Comparison of ENCODE assay signal across 8 cellular contexts in genomic region chr11:33700425-33701271, GRCh38. TPM values are rescaled to one million over a fixed set of nuclear protein-coding genes. Genes with fewer than 3 reads are reported as not detected.
A peak's percentile ranks its signal among the peaks of the same experiment; 100 is the strongest.
DNase-seq lines count a peak whose midpoint lies in the region; ATAC-seq, FAIRE-seq and TF ChIP-seq lines count a peak whose summit lies in the region.

Gene C11orf91 (minus strand): TSS chr11:33700826. CDS start chr11:33700740, 86 bp downstream.

- TF ChIP-seq CTCF in AG10803 (conservative IDR thresholded peaks at IDR 0.05; ENCODE audit: low read length), result no peak
- no peak for TF ChIP-seq CTCF in keratinocyte (optimal IDR thresholded peaks at IDR 0.05 in 1 of 3, IDR thresholded peaks at IDR 0.05 in 1 of 3, conservative IDR thresholded peaks at IDR 0.05 in 1 of 3; ENCODE audit: extremely low read depth in 1 of 3, insufficient read depth in 2 of 3, low read length in 3 of 3)

- H3K4me1 ChIP-seq in keratinocyte (ENCODE audit: control insufficient read depth, extremely low read depth, insufficient read depth, low read length), result peaks cover 79% of the 10 kb centered on the region

- dilution Hi-C loops in keratinocyte (cut with MboI; ENCODE audit: extremely low pct_ligation_motif_present, low sequenced_read_pairs), result no loop called here

- ATAC-seq in GM19035 (IDR thresholded peaks at IDR 0.05; ENCODE audit: unreplicated experiment) (peak; percentile 93), HG03342 (IDR thresholded peaks at IDR 0.05; ENCODE audit: unreplicated experiment) (peak; percentile 90)

- no peaks in the 10 kb centered on the region for H3K9me3 ChIP-seq in keratinocyte (ENCODE audit: control insufficient read depth, low read depth, low read length)

- peak; percentile 93 for DNase-seq in AG10803 (ENCODE audit: low read depth)
- DNase-seq in NCI-H345 treated with DMSO at 0.1 percent for 48 hours (lab: John Stamatoyannopoulos, UW; ENCODE audit: unreplicated experiment), result peak; percentile 94
- peak; percentile 95 for DNase-seq in activated CD4-positive, CD25-positive, alpha-beta regulatory T cell treated with anti-CD3 and anti-CD28 coated beads, Interleukin-2, amount 50 U/mL, for 72 hours
- peak; percentile 80 for DNase-seq in cerebellar cortex (ENCODE audit: low spot score)
- no peak for DNase-seq in keratinocyte (ENCODE audit: low read depth, low spot score)
- DNase-seq in stimulated activated CD4-positive, alpha-beta T cell treated with anti-CD3 and anti-CD28 coated beads, Interleukin-12 subunit alpha, Interleukin-12 subunit beta, amount 100 ng/mL, for 4 hours, result peak; percentile 93

- H3K27ac ChIP-seq in keratinocyte (ENCODE audit: control insufficient read depth, insufficient read depth, low read length), result peak within 1 kb of the TSS; percentile 97

- H4K20me1 ChIP-seq in keratinocyte (ENCODE audit: control insufficient read depth, extremely low read depth, insufficient read depth, low read length), result no peaks in the 10 kb centered on the region

- FAIRE-seq in keratinocyte (lab: Jason Lieb, UNC), result no peak

- peak within 1 kb of the TSS; percentile 83 for H3K9ac ChIP-seq in keratinocyte (ENCODE audit: control insufficient read depth, extremely low read depth, insufficient read depth, low read length)

- peaks cover 4 to 7% of the 10 kb centered on the region in 2 experiments for H3K36me3 ChIP-seq in keratinocyte (ENCODE audit: control insufficient read depth in 2 of 2, extremely low read depth in 1 of 2, insufficient read depth in 2 of 2, low read length in 2 of 2)

- peak within 1 kb of the TSS; percentile 94 for H3K4me2 ChIP-seq in keratinocyte (ENCODE audit: control insufficient read depth, extremely low read depth, insufficient read depth, low read depth, low read length)

- H2AFZ ChIP-seq in keratinocyte (ENCODE audit: control insufficient read depth, low read length), result no peak within 1 kb of the TSS

- H3K4me3 ChIP-seq in AG10803 (ENCODE audit: low read length) (peak within 1 kb of the TSS; percentile 71), keratinocyte (ENCODE audit: control insufficient read depth in 2 of 3, extremely low read depth in 1 of 3, insufficient read depth in 2 of 3, low read depth in 1 of 3, low read length in 3 of 3) (peak within 1 kb of the TSS; percentile 30 to 68 (median 47))

- H3K9me1 ChIP-seq in keratinocyte (ENCODE audit: control insufficient read depth, extremely low read depth, insufficient read depth, low read length), result no peaks in the 10 kb centered on the region

- no peaks in the 10 kb centered on the region for H3K27me3 ChIP-seq in keratinocyte (ENCODE audit: control insufficient read depth, extremely low read depth, insufficient read depth, low read length)

- no peaks in the 10 kb centered on the region for H3K79me2 ChIP-seq in keratinocyte (ENCODE audit: control insufficient read depth, insufficient read depth, low read length)

RNA-seq across cellular contexts. Expression of gene C11orf91, which starts in this region (rescaled TPM):
- polyA plus RNA-seq in keratinocyte, result 0.10 to 0.16 TPM (median 0.10 TPM) in 3 replicates
- polyA plus RNA-seq in keratinocyte (2011; ENCODE audit: low read depth), result not detected
- polyA plus RNA-seq in keratinocyte (2011; cell fraction: cytosol; rRNA removed), result not detected in 2 replicates
- 0.36 TPM in 1 of 2 replicates, not detected in the other for polyA plus RNA-seq in keratinocyte (2011; cell fraction: nucleus; rRNA removed)
- polyA plus RNA-seq in keratinocyte (2012; ENCODE audit: low replicate concordance), result 0.18 TPM in 1 of 2 replicates, not detected in the other
- polyA minus RNA-seq in keratinocyte, result not detected in 3 replicates
- polyA minus RNA-seq in keratinocyte (2011; cell fraction: cytosol; rRNA and poly(A)+ RNA removed), result not detected
- polyA minus RNA-seq in keratinocyte (2011; cell fraction: nucleus; rRNA and poly(A)+ RNA removed), result 1.2 TPM in 1 of 2 replicates, not detected in the other
